In genomic region chr2:20614201-20615045, GRCh38 we compare ENCODE assay signal across 9 cellular contexts. TPM values are rescaled to one million over a fixed set of nuclear protein-coding genes. Genes with fewer than 3 reads are reported as not detected.
DNase-seq lines count a peak whose midpoint lies in the region; ATAC-seq and TF ChIP-seq lines count a peak whose summit lies in the region.
"Had no signal": no experiment of that assay in that cellular context is flagged by ENCODE, and none has a peak within 500 bp of the region (broad histone marks: within the 10 kb centered on the region; RNA-seq: fewer than 3 reads in every experiment).

No MANE protein-coding gene starts in this region.

- CTCF ChIA-PET in WTC11 (lab: Charles Lee): interaction anchor here (0.6 to 4.2 kb wide), 17 partner anchors 10 to 372 kb away, joined by 3 to 27 read pairs (median 4); partner anchors contain the start of genes HS1BP3 and RHOB

- no peaks in the 10 kb centered on the region for H3K27me3 Mint-ChIP-seq in WTC11 (ENCODE audit: low read depth)
- no peaks in the 10 kb centered on the region for H3K27me3 Mint-ChIP-seq in type B pancreatic cell
- H3K27me3 Mint-ChIP-seq: activated naive CD8-positive, alpha-beta T cell had no signal

- H3K27ac Mint-ChIP-seq in WTC11 (peak overlapping the region; percentile 90), type B pancreatic cell (peak overlapping the region; percentile 74)
- H3K27ac Mint-ChIP-seq: activated naive CD8-positive, alpha-beta T cell had no signal

- H3K4me3 Mint-ChIP-seq in WTC11: no peak overlapping the region
- peak overlapping the region; percentile 49 for H3K4me3 Mint-ChIP-seq in type B pancreatic cell
- H3K4me3 Mint-ChIP-seq: activated naive CD8-positive, alpha-beta T cell had no signal

- H3K9me3 Mint-ChIP-seq in WTC11: no peaks in the 10 kb centered on the region
- H3K9me3 Mint-ChIP-seq in type B pancreatic cell: no peaks in the 10 kb centered on the region

- peaks cover 35% of the 10 kb centered on the region for H3K4me1 Mint-ChIP-seq in WTC11
- peaks cover 33% of the 10 kb centered on the region for H3K4me1 Mint-ChIP-seq in type B pancreatic cell (ENCODE audit: unreplicated experiment)

- ATAC-seq in WTC11 (peak; percentile 45), left lobe of liver (no peak), GM21529 (IDR thresholded peaks at IDR 0.05; ENCODE audit: unreplicated experiment) (no peak), GM18517 (IDR thresholded peaks at IDR 0.05; ENCODE audit: unreplicated experiment) (no peak)

- no peak for TF ChIP-seq CTCF in WTC11 (IDR thresholded peaks at IDR 0.05)
- no peak for TF ChIP-seq CTCF in type B pancreatic cell (conservative IDR thresholded peaks at IDR 0.05)

- DNase-seq in NCI-H1105 treated with DMSO at 0.1 percent for 48 hours (lab: John Stamatoyannopoulos, UW) (peak; percentile 47), NCI-H1105 (lab: John Stamatoyannopoulos, UW) (no peak), WTC11 (ENCODE audit: low spot score) (no peak), left lobe of liver (ENCODE audit: low spot score) (peak; percentile 48), type B pancreatic cell (ENCODE audit: extremely low spot score, unreplicated experiment) (no peak)
- no peak for DNase-seq in activated CD4-positive, CD25-positive, alpha-beta regulatory T cell treated with anti-CD3 and anti-CD28 coated beads, Interleukin-2, amount 50 U/mL, for 72 hours

- POLR2A ChIA-PET in WTC11 (lab: Charles Lee): interaction anchor here (3.9 kb wide), 1 partner anchor 167 kb away, joined by 27 read pairs; the partner anchor contains the start of gene RHOB

- no peaks in the 10 kb centered on the region for H3K36me3 Mint-ChIP-seq in WTC11
- H3K36me3 Mint-ChIP-seq in type B pancreatic cell: no peaks in the 10 kb centered on the region

TF ChIP-seq in WTC11, 78 proteins besides CTCF, POLR2A, EP300 and RAD21:
- no peak for TF ChIP-seq USF1 (CRISPR knock-in tag; IDR thresholded peaks at IDR 0.05)
- TF ChIP-seq SMAD3 (CRISPR knock-in tag; IDR thresholded peaks at IDR 0.05; ENCODE audit: borderline replicate concordance): no peak
- no peak for TF ChIP-seq MXD4 (CRISPR knock-in tag; IDR thresholded peaks at IDR 0.05; ENCODE audit: borderline replicate concordance)
- no peak for TF ChIP-seq FOXK1 (CRISPR knock-in tag; IDR thresholded peaks at IDR 0.05)
- TF ChIP-seq GABPB1 (CRISPR knock-in tag; IDR thresholded peaks at IDR 0.05): no peak
- TF ChIP-seq ARID4B (CRISPR knock-in tag; IDR thresholded peaks at IDR 0.05; ENCODE audit: borderline replicate concordance): no peak
- 0 out of 2 replicates have a peak, but pooled peaks have one; percentile 11 for TF ChIP-seq GTF2I (CRISPR knock-in tag; conservative IDR thresholded peaks at IDR 0.05)
- TF ChIP-seq ZNF512 (CRISPR knock-in tag; IDR thresholded peaks at IDR 0.05; ENCODE audit: borderline replicate concordance): no peak

RNA-seq across cellular contexts. Expression of gene HS1BP3, which starts 36.5 kb away (rescaled TPM):
- total RNA-seq in WTC11 (2021): 17.9 to 20.1 TPM (median 19.8 TPM) in 3 replicates
- 20.1 TPM for total RNA-seq in left lobe of liver
- total RNA-seq in type B pancreatic cell (ENCODE audit: low replicate concordance): 22.1 and 24.3 TPM in 2 replicates

RNA-seq across cellular contexts. Expression of gene GDF7, which starts 52.5 kb away (rescaled TPM):
- total RNA-seq in WTC11 (2021) (0.18 to 0.55 TPM (median 0.23 TPM) in 3 replicates), left lobe of liver (3.5 TPM), type B pancreatic cell (ENCODE audit: low replicate concordance) (0.31 and 24.3 TPM in 2 replicates)

Comparison
In these comparisons a context has a peak if more than half of its experiments do, and no peak if none do; other contexts are left out.
1. DNase-seq: peak in NCI-H1105 treated with DMSO at 0.1 percent for 48 hours (single experiment) and left lobe of liver (single experiment); none in NCI-H1105 (single experiment), WTC11 (single experiment), type B pancreatic cell (single experiment) and activated CD4-positive, CD25-positive, alpha-beta regulatory T cell treated with anti-CD3 and anti-CD28 coated beads, Interleukin-2, amount 50 U/mL, for 72 hours (single experiment).